Comparison of ENCODE assay signal across 9 cellular contexts in genomic region chr5:40437452-40437861, GRCh38.
DNase-seq lines count a peak whose midpoint lies in the region; ATAC-seq, FAIRE-seq and TF ChIP-seq lines count a peak whose summit lies in the region.
"Had no signal": no experiment of that assay in that cellular context is flagged by ENCODE, and none has a peak within 500 bp of the region (broad histone marks: within the 10 kb centered on the region; RNA-seq: fewer than 3 reads in every experiment).

No MANE protein-coding gene starts in this region.

- H3K9me3 Mint-ChIP-seq in stimulated activated naive CD8-positive, alpha-beta T cell treated with anti-CD3 and anti-CD28 coated beads, Interleukin-15, Interleukin-2, amounts not matched to agents 100 ng/mL and 50 ng/mL, for 24 hours = no peaks in the 10 kb centered on the region

- no peak overlapping the region; the same call in 1 of the 2 replicates for H2AFZ ChIP-seq in OCI-LY1 (ENCODE audit: low read length)

- H3K27me3 Mint-ChIP-seq in stimulated activated naive CD8-positive, alpha-beta T cell treated with anti-CD3 and anti-CD28 coated beads, Interleukin-15, Interleukin-2, amounts not matched to agents 100 ng/mL and 50 ng/mL, for 24 hours = no peaks in the 10 kb centered on the region

- FAIRE-seq in D721Med (lab: Jason Lieb, UNC) = no peak
- FAIRE-seq: pancreas had no signal

- H4K20me1 ChIP-seq in OCI-LY1 (ENCODE audit: insufficient read depth, low read length) = no peaks in the 10 kb centered on the region

- peak overlapping the region; percentile 17 for H3K4me3 Mint-ChIP-seq in stimulated activated naive CD8-positive, alpha-beta T cell treated with anti-CD3 and anti-CD28 coated beads, Interleukin-15, Interleukin-2, amounts not matched to agents 100 ng/mL and 50 ng/mL, for 24 hours

- no peaks in the 10 kb centered on the region for H3K79me2 ChIP-seq in OCI-LY1 (ENCODE audit: insufficient read depth, low read length)

- H3K4me1 Mint-ChIP-seq in stimulated activated naive CD8-positive, alpha-beta T cell treated with anti-CD3 and anti-CD28 coated beads, Interleukin-15, Interleukin-2, amounts not matched to agents 100 ng/mL and 50 ng/mL, for 24 hours (ENCODE audit: low read depth) = peaks cover 87% of the 10 kb centered on the region

- H3K9ac ChIP-seq in OCI-LY1 (ENCODE audit: low read length) = peak overlapping the region; percentile 29

- H3K4me1 ChIP-seq in OCI-LY1 (ENCODE audit: insufficient read depth, low read length, severe bottlenecking) = peaks cover 66% of the 10 kb centered on the region
- H3K4me1 ChIP-seq: pancreas had no signal

- H3F3A ChIP-seq in OCI-LY1 (ENCODE audit: insufficient read depth, low read length) = no peaks in the 10 kb centered on the region

- peak; percentile 57 for ATAC-seq in GM18511 (IDR thresholded peaks at IDR 0.05; ENCODE audit: unreplicated experiment)
- ATAC-seq in HG02610 (IDR thresholded peaks at IDR 0.05; ENCODE audit: unreplicated experiment) = peak; percentile 91
- ATAC-seq in esophagus mucosa = peak; percentile 77

- DNase-seq in D721Med (ENCODE audit: insufficient read length, low spot score) (no peak), NCI-H146 (lab: John Stamatoyannopoulos, UW) (no peak), SW 1271 (lab: John Stamatoyannopoulos, UW) (no peak)
- DNase-seq: pancreas had no signal

- peak overlapping the region; percentile 84 for H3K27ac ChIP-seq in OCI-LY1 (ENCODE audit: low read depth, low read length, poor library complexity, severe bottlenecking)
- H3K27ac ChIP-seq: pancreas had no signal

- TF ChIP-seq CTCF in OCI-LY1 (IDR thresholded peaks at IDR 0.05; ENCODE audit: low read length) (no peak), D721Med (IDR thresholded peaks at IDR 0.05; ENCODE audit: insufficient read depth, missing control alignments) (no peak)

- H3K4me2 ChIP-seq in OCI-LY1 (ENCODE audit: low read length) = peak overlapping the region; percentile 19

- peak overlapping the region; percentile 73 for H3K27ac Mint-ChIP-seq in stimulated activated naive CD8-positive, alpha-beta T cell treated with anti-CD3 and anti-CD28 coated beads, Interleukin-15, Interleukin-2, amounts not matched to agents 100 ng/mL and 50 ng/mL, for 24 hours

- no peaks in the 10 kb centered on the region for H3K36me3 ChIP-seq in OCI-LY1 (ENCODE audit: insufficient read depth, low read length)
- H3K36me3 ChIP-seq: pancreas had no signal

- H3K36me3 Mint-ChIP-seq in stimulated activated naive CD8-positive, alpha-beta T cell treated with anti-CD3 and anti-CD28 coated beads, Interleukin-15, Interleukin-2, amounts not matched to agents 100 ng/mL and 50 ng/mL, for 24 hours (ENCODE audit: low read depth) = peaks cover 3% of the 10 kb centered on the region

- no peaks in the 10 kb centered on the region for H3K9me2 ChIP-seq in OCI-LY1 (ENCODE audit: low read depth, low read length)

- H3K27me3 ChIP-seq in OCI-LY1 (ENCODE audit: insufficient read depth, low read length) = no peaks in the 10 kb centered on the region
- H3K27me3 ChIP-seq: pancreas had no signal

- H3K9me3 ChIP-seq in OCI-LY1 (ENCODE audit: low read length) = no peaks in the 10 kb centered on the region
- H3K9me3 ChIP-seq: pancreas had no signal

- no peak overlapping the region for H3K4me3 ChIP-seq in OCI-LY1 (ENCODE audit: low read depth, low read length, poor library complexity, severe bottlenecking)
- H3K4me3 ChIP-seq: pancreas had no signal
